In genomic region chr19:43525836-43526771, GRCh38 we compare ENCODE assay signal across 8 cellular contexts. TPM values are rescaled to one million over a fixed set of nuclear protein-coding genes. Genes with fewer than 3 reads are reported as not detected.
DNase-seq lines count a peak whose midpoint lies in the region; ATAC-seq and TF ChIP-seq lines count a peak whose summit lies in the region.

No MANE protein-coding gene starts in this region.

- peak; percentile 38 for ATAC-seq in activated T-helper 17 cell treated with anti-CD3 and anti-CD28 coated beads, Interleukin-2, amount 50 U/mL, for 72 hours (replicated peaks)
- peak; percentile 27 to 36 for ATAC-seq in left cardiac atrium
- ATAC-seq in HG03108 (IDR thresholded peaks at IDR 0.05; ENCODE audit: unreplicated experiment) = no peak
- no peak for ATAC-seq in GM21528 (IDR thresholded peaks at IDR 0.05; ENCODE audit: low FRiP score, unreplicated experiment)

- peak overlapping the region; percentile 93 for H3K27ac Mint-ChIP-seq in HFFc6
- H3K27ac Mint-ChIP-seq in activated T-helper 17 cell treated with anti-CD3 and anti-CD28 coated beads, Interleukin-2, amount 50 U/mL, for 72 hours = peak overlapping the region; percentile 85

- H3K27ac ChIP-seq in 22Rv1 = peak overlapping the region; percentile 63

- TF ChIP-seq CTCF in 22Rv1 (IDR thresholded peaks at IDR 0.05) (no peak), HFFc6 (IDR thresholded peaks at IDR 0.05) (no peak)

- peak overlapping the region; percentile 87 for H3K4me3 Mint-ChIP-seq in HFFc6
- H3K4me3 Mint-ChIP-seq in activated T-helper 17 cell treated with anti-CD3 and anti-CD28 coated beads, Interleukin-2, amount 50 U/mL, for 72 hours = peak overlapping the region; percentile 84

- intact Hi-C loops in left cardiac atrium (cut with DNase I) = no loop called here

- H3K9me3 Mint-ChIP-seq in HFFc6 = no peaks in the 10 kb centered on the region
- no peaks in the 10 kb centered on the region for H3K9me3 Mint-ChIP-seq in activated T-helper 17 cell treated with anti-CD3 and anti-CD28 coated beads, Interleukin-2, amount 50 U/mL, for 72 hours

- H3K4me1 Mint-ChIP-seq in HFFc6 (ENCODE audit: low read depth) = peaks cover 40% of the 10 kb centered on the region
- peaks cover 7% of the 10 kb centered on the region for H3K4me1 Mint-ChIP-seq in activated T-helper 17 cell treated with anti-CD3 and anti-CD28 coated beads, Interleukin-2, amount 50 U/mL, for 72 hours

- H3K36me3 Mint-ChIP-seq in HFFc6 (ENCODE audit: low read depth) = peaks cover 4% of the 10 kb centered on the region; the same call in 1 of the 2 replicates
- H3K36me3 Mint-ChIP-seq in activated T-helper 17 cell treated with anti-CD3 and anti-CD28 coated beads, Interleukin-2, amount 50 U/mL, for 72 hours (ENCODE audit: low read depth) = peaks cover 32% of the 10 kb centered on the region

- DNase-seq in HFFc6 = no peak
- DNase-seq in left cardiac atrium = peak; percentile 39
- DNase-seq in retina = peak; percentile 54
- DNase-seq in NCI-H2029 (lab: John Stamatoyannopoulos, UW) = no peak

- H3K27me3 Mint-ChIP-seq in HFFc6 (ENCODE audit: insufficient read depth) = peaks cover 4% of the 10 kb centered on the region
- H3K27me3 Mint-ChIP-seq in activated T-helper 17 cell treated with anti-CD3 and anti-CD28 coated beads, Interleukin-2, amount 50 U/mL, for 72 hours = no peaks in the 10 kb centered on the region

RNA-seq across cellular contexts. Expression of gene ETHE1, which starts 0.9 kb away (rescaled TPM):
- total RNA-seq in HFFc6 (2021; fragmentation: NEBNext Ultra II Directional; extraction: Animal tissue kit (Norgen Biotek cat#: 25700)) = 100 to 1,000 TPM in 4 of 6 experiments, 10 to 100 TPM in 2; 81.3 to 125 (median 107) TPM
- total RNA-seq in activated T-helper 17 cell treated with anti-CD3 and anti-CD28 coated beads, Interleukin-2, amount 50 U/mL, for 72 hours = 10 to 100 TPM; 71.1 to 74.0 TPM
- 10 to 100 TPM; 13.7 to 17.9 TPM for total RNA-seq in left cardiac atrium

RNA-seq across cellular contexts. Expression of gene ZNF575, which starts 6.9 kb away (rescaled TPM):
- 1 to 10 TPM; 1.6 to 2.9 (median 2.3) TPM for total RNA-seq in HFFc6 (2021; fragmentation: NEBNext Ultra II Directional; extraction: Animal tissue kit (Norgen Biotek cat#: 25700))
- total RNA-seq in activated T-helper 17 cell treated with anti-CD3 and anti-CD28 coated beads, Interleukin-2, amount 50 U/mL, for 72 hours = 1 to 10 TPM in 1 of 2 donors, under 1 TPM in 1; 0.86 to 1.7 TPM
- total RNA-seq in left cardiac atrium = 1 to 10 TPM; 1.1 to 1.6 TPM

RNA-seq across cellular contexts. Expression of gene PHLDB3, which starts 21.6 kb away (rescaled TPM):
- total RNA-seq in HFFc6 (2021; fragmentation: NEBNext Ultra II Directional; extraction: Animal tissue kit (Norgen Biotek cat#: 25700)) = 10 to 100 TPM in 4 of 6 experiments, 1 to 10 TPM in 2; 7.5 to 12.5 (median 11.7) TPM
- 10 to 100 TPM; 16.7 to 25.5 TPM for total RNA-seq in activated T-helper 17 cell treated with anti-CD3 and anti-CD28 coated beads, Interleukin-2, amount 50 U/mL, for 72 hours
- total RNA-seq in left cardiac atrium = 1 to 10 TPM; 7.3 to 7.4 TPM

RNA-seq across cellular contexts. Expression of gene XRCC1, which starts 49.2 kb away (rescaled TPM):
- total RNA-seq in HFFc6 (2021; fragmentation: NEBNext Ultra II Directional; extraction: Animal tissue kit (Norgen Biotek cat#: 25700)) = 10 to 100 TPM; 16.2 to 29.8 (median 27.1) TPM
- 10 to 100 TPM; 33.8 to 34.9 TPM for total RNA-seq in activated T-helper 17 cell treated with anti-CD3 and anti-CD28 coated beads, Interleukin-2, amount 50 U/mL, for 72 hours
- 10 to 100 TPM; 14.0 to 17.4 TPM for total RNA-seq in left cardiac atrium

RNA-seq across cellular contexts. Expression of gene PINLYP, which starts 49.5 kb away (rescaled TPM):
- under 1 TPM in 2 of 6 experiments, not detected in 4; 0.23 to 0.61 TPM for total RNA-seq in HFFc6 (2021; fragmentation: NEBNext Ultra II Directional; extraction: Animal tissue kit (Norgen Biotek cat#: 25700))
- total RNA-seq in activated T-helper 17 cell treated with anti-CD3 and anti-CD28 coated beads, Interleukin-2, amount 50 U/mL, for 72 hours = 1 to 10 TPM; 4.6 to 6.2 TPM
- total RNA-seq in left cardiac atrium = 1 to 10 TPM; 3.2 to 4.0 TPM

Comparison
In these comparisons a context has a peak if more than half of its experiments do, and no peak if none do; other contexts are left out.
1. DNase-seq: peak in left cardiac atrium (single experiment) and retina (single experiment); none in HFFc6 (single experiment) and NCI-H2029 (single experiment).
2. ATAC-seq: peak in activated T-helper 17 cell treated with anti-CD3 and anti-CD28 coated beads, Interleukin-2, amount 50 U/mL, for 72 hours (single experiment) and left cardiac atrium (2 of 2); none in HG03108 (single experiment) and GM21528 (single experiment).